8 cellular contexts compared by ENCODE assay signal in the genomic region with DNA sequence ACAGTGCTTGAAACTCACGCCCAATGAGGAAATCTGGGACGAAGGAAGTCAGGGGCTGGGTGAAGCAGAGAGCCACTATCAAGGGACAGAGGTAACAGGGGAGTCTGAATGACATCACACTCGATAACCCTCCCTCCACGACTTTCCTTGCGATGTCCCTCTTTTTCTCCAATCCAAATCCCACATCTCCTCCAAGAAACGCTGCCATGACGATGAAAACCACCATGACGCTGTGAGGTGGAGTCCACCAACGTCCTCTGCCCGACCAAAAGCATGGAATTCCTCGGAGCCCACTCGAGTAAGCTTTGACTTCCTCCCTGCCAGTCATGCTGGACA. TPM values are rescaled to one million over a fixed set of nuclear protein-coding genes. Genes with fewer than 3 reads are reported as not detected.
DNase-seq lines count a peak whose midpoint lies in the region; ATAC-seq and TF ChIP-seq lines count a peak whose summit lies in the region.

No MANE protein-coding gene starts in this region.

- H3K27ac Mint-ChIP-seq in activated CD4-positive, alpha-beta T cell treated with anti-CD3 and anti-CD28 coated beads for 36 hours = peak overlapping the region; percentile 88
- H3K27ac Mint-ChIP-seq in activated naive CD8-positive, alpha-beta T cell treated with anti-CD3 and anti-CD28 coated beads, Interleukin-2, amount 50 U/mL, for 24 hours = peak overlapping the region; percentile 95

- no peaks in the 10 kb centered on the region for H3K9me3 ChIP-seq in left lung
- no peaks in the 10 kb centered on the region for H3K9me3 ChIP-seq in testis

- H3K36me3 ChIP-seq in left lung (peaks cover 0 to 23% of the 10 kb centered on the region in 2 donors), testis (ENCODE audit: low read depth, missing control alignments) (no peaks in the 10 kb centered on the region)

- no peak for ATAC-seq in activated CD4-positive, alpha-beta T cell treated with anti-CD3 and anti-CD28 coated beads for 36 hours
- no peak for ATAC-seq in activated naive CD8-positive, alpha-beta T cell treated with anti-CD3 and anti-CD28 coated beads, Interleukin-2, amount 50 U/mL, for 24 hours
- no peak for ATAC-seq in left lung
- ATAC-seq in HG02759 (IDR thresholded peaks at IDR 0.05; ENCODE audit: unreplicated experiment) = no peak

- DNase-seq in activated CD4-positive, alpha-beta T cell treated with anti-CD3 and anti-CD28 coated beads for 36 hours = no peak
- DNase-seq in activated CD4-positive, alpha-beta T cell treated with anti-CD3 and anti-CD28 coated beads for 48 hours = no peak
- no peak for DNase-seq in activated naive CD8-positive, alpha-beta T cell treated with anti-CD3 and anti-CD28 coated beads, Interleukin-2, amount 50 U/mL, for 24 hours
- DNase-seq in left lung = no peak
- no peak for DNase-seq in testis
- DNase-seq in iPS-NIHi7 (ENCODE audit: extremely low spot score) = no peak
- DNase-seq in KG1 (lab: John Stamatoyannopoulos, UW) = no peak

- peaks cover 60% of the 10 kb centered on the region for H3K4me1 Mint-ChIP-seq in activated CD4-positive, alpha-beta T cell treated with anti-CD3 and anti-CD28 coated beads for 36 hours
- H3K4me1 Mint-ChIP-seq in activated naive CD8-positive, alpha-beta T cell treated with anti-CD3 and anti-CD28 coated beads, Interleukin-2, amount 50 U/mL, for 24 hours = peaks cover 65% of the 10 kb centered on the region

- peaks cover 11% of the 10 kb centered on the region for H3K36me3 Mint-ChIP-seq in activated CD4-positive, alpha-beta T cell treated with anti-CD3 and anti-CD28 coated beads for 36 hours (ENCODE audit: low read depth)
- peaks cover 13% of the 10 kb centered on the region for H3K36me3 Mint-ChIP-seq in activated naive CD8-positive, alpha-beta T cell treated with anti-CD3 and anti-CD28 coated beads, Interleukin-2, amount 50 U/mL, for 24 hours (ENCODE audit: low read depth)

- H3K27me3 Mint-ChIP-seq in activated CD4-positive, alpha-beta T cell treated with anti-CD3 and anti-CD28 coated beads for 36 hours = no peaks in the 10 kb centered on the region
- H3K27me3 Mint-ChIP-seq in activated naive CD8-positive, alpha-beta T cell treated with anti-CD3 and anti-CD28 coated beads, Interleukin-2, amount 50 U/mL, for 24 hours = no peaks in the 10 kb centered on the region

- H3K4me3 ChIP-seq in left lung (peak overlapping the region; percentile 97 to 100), testis (peak overlapping the region; percentile 97 to 99)

- CTCF ChIA-PET in activated CD4-positive, alpha-beta T cell treated with anti-CD3 and anti-CD28 coated beads for 36 hours (lab: Charles Lee) = interaction anchor here (0.6 to 2.2 kb wide), 3 partner anchors 9 to 402 kb away, joined by 3 to 13 read pairs (median 7); no protein-coding TSS in a partner anchor

- WGBS in testis, 2 donors = 4 to 5% methylated on average over 12 of the region's 12 CpGs

- H3K4me3 Mint-ChIP-seq in activated CD4-positive, alpha-beta T cell treated with anti-CD3 and anti-CD28 coated beads for 36 hours = peak overlapping the region; percentile 92
- peak overlapping the region; percentile 94 for H3K4me3 Mint-ChIP-seq in activated naive CD8-positive, alpha-beta T cell treated with anti-CD3 and anti-CD28 coated beads, Interleukin-2, amount 50 U/mL, for 24 hours

- TF ChIP-seq POLR2A in testis (IDR thresholded peaks at IDR 0.05) = no peak

- TF ChIP-seq CTCF in left lung (IDR thresholded peaks at IDR 0.05) (no peak), testis (IDR thresholded peaks at IDR 0.05) (no peak)

- H3K9me3 Mint-ChIP-seq in activated CD4-positive, alpha-beta T cell treated with anti-CD3 and anti-CD28 coated beads for 36 hours (ENCODE audit: low read depth) = no peaks in the 10 kb centered on the region
- no peaks in the 10 kb centered on the region for H3K9me3 Mint-ChIP-seq in activated naive CD8-positive, alpha-beta T cell treated with anti-CD3 and anti-CD28 coated beads, Interleukin-2, amount 50 U/mL, for 24 hours

- POLR2A ChIA-PET in activated CD4-positive, alpha-beta T cell treated with anti-CD3 and anti-CD28 coated beads for 36 hours (lab: Charles Lee) = interaction anchor here (0.7 kb wide), 1 partner anchor 9 kb away, joined by 4 read pairs; no protein-coding TSS in a partner anchor

- intact Hi-C loops in activated CD4-positive, alpha-beta T cell treated with anti-CD3 and anti-CD28 coated beads for 36 hours (cut with DNase I, micrococcal nuclease) = no loop called here
- intact Hi-C loops in left lung (cut with DNase I) = no loop called here
- intact Hi-C loops in testis (cut with DNase I; ENCODE audit: low total_unique reads) = no loop called here

- H3K27ac ChIP-seq in left lung = peak overlapping the region; percentile 99
- peak overlapping the region; percentile 99 for H3K27ac ChIP-seq in testis

- H3K27me3 ChIP-seq in left lung = no peaks in the 10 kb centered on the region
- H3K27me3 ChIP-seq in testis = no peaks in the 10 kb centered on the region

- peaks cover 16 to 70% of the 10 kb centered on the region in 2 donors for H3K4me1 ChIP-seq in left lung
- H3K4me1 ChIP-seq in testis = peaks cover 47% of the 10 kb centered on the region

RNA-seq across cellular contexts. Expression of a gene that starts 1.0 kb away (rescaled TPM):
- total RNA-seq in activated CD4-positive, alpha-beta T cell treated with anti-CD3 and anti-CD28 coated beads for 36 hours = 10 to 100 TPM; 39.3 to 49.8 TPM
- total RNA-seq in left lung (10 to 100 TPM; 20.3 to 30.8 TPM), testis (100 to 1,000 TPM; 149 to 200 TPM)
- 104 TPM for polyA plus RNA-seq in testis (ENCODE audit: insufficient read depth, low read depth, low replicate concordance)

RNA-seq across cellular contexts. Expression of a gene that starts 16.1 kb away (rescaled TPM):
- total RNA-seq in activated CD4-positive, alpha-beta T cell treated with anti-CD3 and anti-CD28 coated beads for 36 hours = 10 to 100 TPM; 22.5 to 28.8 TPM
- total RNA-seq in left lung = 10 to 100 TPM; 18.5 to 28.8 TPM
- 10 to 100 TPM; 14.7 to 26.5 TPM for total RNA-seq in testis
- polyA plus RNA-seq in testis (ENCODE audit: insufficient read depth, low read depth, low replicate concordance) = 13.3 TPM

RNA-seq across cellular contexts. Expression of a gene that starts 35.2 kb away (rescaled TPM):
- 1 to 10 TPM; 7.9 to 8.4 TPM for total RNA-seq in activated CD4-positive, alpha-beta T cell treated with anti-CD3 and anti-CD28 coated beads for 36 hours
- 1 to 10 TPM; 1.9 to 2.5 TPM for total RNA-seq in left lung
- 10 to 100 TPM; 33.2 to 38.0 TPM for total RNA-seq in testis
- polyA plus RNA-seq in testis (ENCODE audit: insufficient read depth, low read depth, low replicate concordance) = 84.2 TPM

RNA-seq across cellular contexts. Expression of a gene that starts 38.0 kb away (rescaled TPM):
- total RNA-seq in activated CD4-positive, alpha-beta T cell treated with anti-CD3 and anti-CD28 coated beads for 36 hours = 10 to 100 TPM; 84.5 to 88.5 TPM
- 10 to 100 TPM; 70.2 to 72.7 TPM for total RNA-seq in left lung
- total RNA-seq in testis = 100 to 1,000 TPM; 127 to 140 TPM
- polyA plus RNA-seq in testis (ENCODE audit: insufficient read depth, low read depth, low replicate concordance) = 51.1 TPM

RNA-seq across cellular contexts. Expression of a gene that starts 57.9 kb away (rescaled TPM):
- total RNA-seq in activated CD4-positive, alpha-beta T cell treated with anti-CD3 and anti-CD28 coated beads for 36 hours = 1 to 10 TPM; 5.6 to 6.1 TPM
- total RNA-seq in left lung (1 to 10 TPM; 7.2 to 9.4 TPM), testis (10 to 100 TPM; 10.6 to 16.7 TPM)
- 1.1 TPM for polyA plus RNA-seq in testis (ENCODE audit: insufficient read depth, low read depth, low replicate concordance)
